8 cellular contexts compared by ENCODE assay signal in genomic region chr15:30991301-30992072, GRCh38. TPM values are rescaled to one million over a fixed set of nuclear protein-coding genes. Genes with fewer than 3 reads are reported as not detected.
A peak's percentile ranks its signal among the peaks of the same experiment; 100 is the strongest.
DNase-seq lines count a peak whose midpoint lies in the region; ATAC-seq and TF ChIP-seq lines count a peak whose summit lies in the region.

TSS of gene MTMR10 (minus strand) at chr15:30991628. CDS start at chr15:30991506, 122 bp downstream.

- H3F3A ChIP-seq in PC-9 (ENCODE audit: insufficient read depth, low read depth): 0 out of 2 replicates have a peak, but pooled peaks cover 6% of the 10 kb centered on the region

- peaks cover 0 to 3% (median 2%) of the 10 kb centered on the region in 3 donors for H3K27me3 Mint-ChIP-seq in CD14-positive monocyte (ENCODE audit: low read depth in 3 of 3)
- no peaks in the 10 kb centered on the region for H3K27me3 Mint-ChIP-seq in naive B cell

- TF ChIP-seq POLR2A in esophagus squamous epithelium (IDR thresholded peaks at IDR 0.05): peak in 3 of 4 donors; percentile 68 to 93 (median 91)

- CTCF ChIA-PET in PC-9 (lab: Charles Lee): no interaction called here

- 0% methylated on average over 3 of the region's 100 CpGs; no CpG with 5 or more reads in 1 of the 2 donors for WGBS in esophagus squamous epithelium, 2 donors

- H3K27ac ChIP-seq in PC-9 (peak within 1 kb of the TSS; percentile 34; the same call in 1 of the 2 replicates), esophagus squamous epithelium (peak within 1 kb of the TSS; percentile 96 to 99 (median 98))

- POLR2A ChIA-PET in PC-9 (lab: Charles Lee; ENCODE audit: unreplicated experiment): interaction anchor here (0.7 kb wide), 2 partner anchors 54 to 208 kb away, joined by 3 to 11 read pairs; no protein-coding TSS in a partner anchor

- H3K4me1 ChIP-seq in PC-9 (replicated peaks; ENCODE audit: insufficient read depth) (peaks cover 5% of the 10 kb centered on the region; the same call in 1 of the 2 replicates), esophagus squamous epithelium (peaks cover 15 to 53% (median 26%) of the 10 kb centered on the region in 3 donors)

- H3K79me2 ChIP-seq in PC-9 (ENCODE audit: low read depth): no peaks in the 10 kb centered on the region

- H3K9me3 Mint-ChIP-seq in CD14-positive monocyte (peaks cover 0 to 2% (median 1%) of the 10 kb centered on the region in 7 donors), naive B cell (no peaks in the 10 kb centered on the region)
- H3K9me3 Mint-ChIP-seq in stimulated activated effector memory CD8-positive, alpha-beta T cell treated with anti-CD3 and anti-CD28 coated beads, Interleukin-12 subunit alpha, Interleukin-12 subunit beta, amount 100 ng/mL, for 72 hours: no peaks in the 10 kb centered on the region

- H3K4me3 Mint-ChIP-seq in CD14-positive monocyte: peak within 1 kb of the TSS; percentile 93
- peak within 1 kb of the TSS; percentile 95 to 100 (median 97) for H3K4me3 Mint-ChIP-seq in naive B cell
- peak within 1 kb of the TSS; percentile 93 for H3K4me3 Mint-ChIP-seq in stimulated activated effector memory CD8-positive, alpha-beta T cell treated with anti-CD3 and anti-CD28 coated beads, Interleukin-12 subunit alpha, Interleukin-12 subunit beta, amount 100 ng/mL, for 72 hours

- H3K27me3 ChIP-seq in PC-9 (ENCODE audit: insufficient read depth, low read depth) (no peaks in the 10 kb centered on the region), esophagus squamous epithelium (no peaks in the 10 kb centered on the region)

- no TSS peak for BruUV-seq in PC-9 (replicated peaks; lab: Mats Ljungman, UMichigan)

- H4K20me1 ChIP-seq in PC-9 (ENCODE audit: insufficient read depth): no peaks in the 10 kb centered on the region

- H3K9me3 ChIP-seq in PC-9 (ENCODE audit: insufficient read depth, low read depth): no peaks in the 10 kb centered on the region
- no peaks in the 10 kb centered on the region for H3K9me3 ChIP-seq in esophagus squamous epithelium

- H2AFZ ChIP-seq in PC-9: peak within 1 kb of the TSS; percentile 97

- intact Hi-C loops in CD14-positive monocyte (cut with micrococcal nuclease) (loop anchor here in 1 of 2 donors (5.0 to 10.0 kb wide), 2 partner anchors 53 to 336 kb away; partner anchors contain the start of gene KLF13), PC-9 (cut with micrococcal nuclease; ENCODE audit: unreplicated experiment) (loop anchor here (2.0 to 5.0 kb wide), 2 partner anchors 89 to 336 kb away; partner anchors contain the start of genes FAN1 and KLF13), esophagus squamous epithelium (cut with DNase I) (no loop called here)

- peak within 1 kb of the TSS; percentile 91 for H3K4me2 ChIP-seq in PC-9

- H3K4me1 Mint-ChIP-seq in CD14-positive monocyte (peaks cover 22% of the 10 kb centered on the region), naive B cell (peaks cover 28 to 33% (median 33%) of the 10 kb centered on the region in 3 donors)
- H3K4me1 Mint-ChIP-seq in stimulated activated effector memory CD8-positive, alpha-beta T cell treated with anti-CD3 and anti-CD28 coated beads, Interleukin-12 subunit alpha, Interleukin-12 subunit beta, amount 100 ng/mL, for 72 hours: peaks cover 34% of the 10 kb centered on the region

- H3K36me3 Mint-ChIP-seq in CD14-positive monocyte: peaks cover 15 to 19% of the 10 kb centered on the region in 2 donors
- H3K36me3 Mint-ChIP-seq in naive B cell: peaks cover 8 to 9% of the 10 kb centered on the region in 2 donors
- H3K36me3 Mint-ChIP-seq in stimulated activated effector memory CD8-positive, alpha-beta T cell treated with anti-CD3 and anti-CD28 coated beads, Interleukin-12 subunit alpha, Interleukin-12 subunit beta, amount 100 ng/mL, for 72 hours: peaks cover 23% of the 10 kb centered on the region

- no peaks in the 10 kb centered on the region for H3K9me2 ChIP-seq in PC-9 (ENCODE audit: insufficient read depth)

- H3K36me3 ChIP-seq in PC-9 (ENCODE audit: low read depth) (no peaks in the 10 kb centered on the region), esophagus squamous epithelium (peaks cover 0 to 16% (median 0%) of the 10 kb centered on the region in 3 donors)

- DNase-seq in CD14-positive monocyte (ENCODE audit: low spot score) (peak; percentile 72), GM19240 (ENCODE audit: insufficient read length, low spot score) (peak; percentile 75), PC-9 (peak; percentile 39 to 78), esophagus squamous epithelium (lab: John Stamatoyannopoulos, UW) (peak; percentile 36), naive B cell (peak; percentile 87)
- DNase-seq in activated T-cell treated with anti-CD3 and anti-CD28 coated beads, Interleukin-2, amount 50 U/mL, for 48 hours: peak; percentile 82 to 86
- DNase-seq in stimulated activated effector memory CD8-positive, alpha-beta T cell treated with anti-CD3 and anti-CD28 coated beads, Interleukin-12 subunit alpha, Interleukin-12 subunit beta, amount 100 ng/mL, for 72 hours (ENCODE audit: low spot score in 2 of 2): peak; percentile 76 to 91

- H3K27ac Mint-ChIP-seq in CD14-positive monocyte: peak within 1 kb of the TSS; percentile 96 to 98 (median 97)
- peak within 1 kb of the TSS; percentile 95 to 98 (median 97) for H3K27ac Mint-ChIP-seq in naive B cell
- peak within 1 kb of the TSS; percentile 93 for H3K27ac Mint-ChIP-seq in stimulated activated effector memory CD8-positive, alpha-beta T cell treated with anti-CD3 and anti-CD28 coated beads, Interleukin-12 subunit alpha, Interleukin-12 subunit beta, amount 100 ng/mL, for 72 hours

- TF ChIP-seq CTCF in CD14-positive monocyte (IDR thresholded peaks at IDR 0.05): no peak
- no peak for TF ChIP-seq CTCF in PC-9 (conservative IDR thresholded peaks at IDR 0.05)
- peak in 4 of 6 experiments; percentile 6 to 17 (median 12) for TF ChIP-seq CTCF in esophagus squamous epithelium (IDR thresholded peaks at IDR 0.05)

- peak within 1 kb of the TSS; percentile 80 for H3K4me3 ChIP-seq in PC-9
- peak within 1 kb of the TSS; percentile 76 to 99 (median 92) for H3K4me3 ChIP-seq in esophagus squamous epithelium

- ATAC-seq in HG03442 (IDR thresholded peaks at IDR 0.05; ENCODE audit: unreplicated experiment): peak; percentile 82
- peak; percentile 91 to 92 for ATAC-seq in naive B cell (ENCODE audit: low read depth in 2 of 2)
- ATAC-seq in stimulated activated effector memory CD8-positive, alpha-beta T cell treated with anti-CD3 and anti-CD28 coated beads, Interleukin-12 subunit alpha, Interleukin-12 subunit beta, amount 100 ng/mL, for 72 hours: peak; percentile 97

RNA-seq across cellular contexts. Expression of gene MTMR10, which starts in this region (rescaled TPM):
- 10 to 100 TPM in 1 of 2 donors, 1 to 10 TPM in 1; 8.7 to 15.9 TPM for polyA plus RNA-seq in CD14-positive monocyte
- 4.4 and 6.2 TPM in 2 replicates for total RNA-seq in PC-9 (2021)
- total RNA-seq in esophagus squamous epithelium: 10 to 100 TPM; 16.6 to 41.2 (median 28.0) TPM
- polyA plus RNA-seq in naive B cell (ENCODE audit: low read depth in 6 of 6): 10 to 100 TPM in 5 of 6 donors, 1 to 10 TPM in 1; 2.7 to 43.0 (median 17.1) TPM

Comparison
In these comparisons a context has a peak if more than half of its experiments do, and no peak if none do; other contexts are left out.
1. Peak in every context shown above with its lines: DNase-seq, ATAC-seq, H3K4me3 ChIP-seq and H3K27ac ChIP-seq.
2. DNase-seq: peak in every context shown above with its lines; median percentile 87 in naive B cell; 84 in activated T-cell treated with anti-CD3 and anti-CD28 coated beads, Interleukin-2, amount 50 U/mL, for 48 hours; 84 in stimulated activated effector memory CD8-positive, alpha-beta T cell treated with anti-CD3 and anti-CD28 coated beads, Interleukin-12 subunit alpha, Interleukin-12 subunit beta, amount 100 ng/mL, for 72 hours; 75 in GM19240; 72 in CD14-positive monocyte; 58 in PC-9; 36 in esophagus squamous epithelium.
3. CTCF ChIP-seq: peak in esophagus squamous epithelium (4 of 6); none in CD14-positive monocyte (single experiment) and PC-9 (single experiment).